17 cellular contexts compared by ENCODE assay signal in the genomic region with DNA sequence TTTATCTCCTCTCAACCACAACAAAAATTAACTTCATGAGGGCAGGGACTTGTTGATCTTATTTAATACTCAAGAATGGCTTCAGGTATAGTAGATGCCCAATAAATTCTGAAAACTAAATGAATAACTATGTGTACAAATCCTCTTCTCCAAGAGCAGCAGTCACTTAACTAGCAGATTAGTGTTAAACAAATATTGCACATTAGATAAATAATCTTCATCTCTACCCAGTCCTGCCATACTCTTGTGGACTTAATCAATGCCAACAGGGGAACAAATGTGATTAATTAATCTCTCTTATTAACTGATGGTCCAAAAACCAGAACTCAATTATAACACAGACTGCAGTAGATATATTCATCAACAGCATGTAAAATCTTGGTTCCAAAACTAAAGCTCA. TPM values are rescaled to one million over a fixed set of nuclear protein-coding genes. Genes with fewer than 3 reads are reported as not detected.
DNase-seq lines count a peak whose midpoint lies in the region; ATAC-seq and TF ChIP-seq lines count a peak whose summit lies in the region.
"Had no signal": no experiment of that assay in that cellular context is flagged by ENCODE, and none has a peak within 500 bp of the region (broad histone marks: within the 10 kb centered on the region; RNA-seq: fewer than 3 reads in every experiment).

No MANE protein-coding gene starts in this region.

- H3K27ac ChIP-seq in upper lobe of right lung, result peak overlapping the region; percentile 32

- H3K27me3 ChIP-seq in upper lobe of right lung, result no peaks in the 10 kb centered on the region
- H3K27me3 ChIP-seq: Peyer's patch had no signal

- peaks cover 23% of the 10 kb centered on the region for H3K4me1 ChIP-seq in upper lobe of right lung
- H3K4me1 ChIP-seq: Caco-2, Peyer's patch had no signal

- no peaks in the 10 kb centered on the region for H3K27me3 Mint-ChIP-seq in activated CD4-positive, alpha-beta T cell treated with anti-CD3 and anti-CD28 coated beads, Interleukin-2, amount 10 ng/mL, durations not matched to agents 24 days and 14 days
- H3K27me3 Mint-ChIP-seq in activated CD4-positive, alpha-beta T cell treated with anti-CD3 and anti-CD28 coated beads for 36 hours, result peaks cover 11% of the 10 kb centered on the region
- peaks cover 0 to 7% of the 10 kb centered on the region in 2 donors for H3K27me3 Mint-ChIP-seq in natural killer cell treated with Interleukin-12 subunit alpha and Interleukin-12 subunit beta and Interleukin-15 and Interleukin-18, amount 100 ng/mL, for 72 hours
- peaks cover 5 to 26% of the 10 kb centered on the region in 2 donors for H3K27me3 Mint-ChIP-seq in natural killer cell (ENCODE audit: low read depth in 2 of 2)
- no peaks in the 10 kb centered on the region for H3K27me3 Mint-ChIP-seq in central memory CD8-positive, alpha-beta T cell

- peak; percentile 8 for DNase-seq in activated CD4-positive, alpha-beta T cell treated with anti-CD3 and anti-CD28 coated beads, Interleukin-2, amount 10 ng/mL, durations not matched to agents 24 days and 14 days
- no peak for DNase-seq in activated CD4-positive, alpha-beta T cell treated with anti-CD3 and anti-CD28 coated beads for 36 hours
- no peak for DNase-seq in natural killer cell treated with Interleukin-12 subunit alpha and Interleukin-12 subunit beta and Interleukin-15 and Interleukin-18, amount 100 ng/mL, for 72 hours (ENCODE audit: low spot score)
- DNase-seq in natural killer cell (no peak), upper lobe of right lung (no peak), NCI-H2107 treated with DMSO at 0.1 percent for 48 hours (lab: John Stamatoyannopoulos, UW; ENCODE audit: unreplicated experiment) (no peak)
- no peak for DNase-seq in central memory CD8-positive, alpha-beta T cell (ENCODE audit: low spot score in 2 of 2)
- DNase-seq in stimulated activated naive CD4-positive, alpha-beta T cell treated with Interleukin-2 at 50 U/mL for 16 hours (lab: John Stamatoyannopoulos, UW), result no peak
- DNase-seq: Caco-2, GDM1, NCI-H1105, NCI-H2081, NCI-H446 treated with DMSO at 0.1 percent for 48 hours, Peyer's patch had no signal

- H3K36me3 Mint-ChIP-seq in activated CD4-positive, alpha-beta T cell treated with anti-CD3 and anti-CD28 coated beads, Interleukin-2, amount 10 ng/mL, durations not matched to agents 24 days and 14 days (ENCODE audit: low read depth), result peaks cover 3% of the 10 kb centered on the region
- no peaks in the 10 kb centered on the region for H3K36me3 Mint-ChIP-seq in activated CD4-positive, alpha-beta T cell treated with anti-CD3 and anti-CD28 coated beads for 36 hours (ENCODE audit: low read depth)
- no peaks in the 10 kb centered on the region for H3K36me3 Mint-ChIP-seq in natural killer cell treated with Interleukin-12 subunit alpha and Interleukin-12 subunit beta and Interleukin-15 and Interleukin-18, amount 100 ng/mL, for 72 hours
- H3K36me3 Mint-ChIP-seq in natural killer cell, result no peaks in the 10 kb centered on the region
- H3K36me3 Mint-ChIP-seq in central memory CD8-positive, alpha-beta T cell (ENCODE audit: insufficient read depth), result no peaks in the 10 kb centered on the region

- no peak overlapping the region for H3K4me3 ChIP-seq in upper lobe of right lung
- H3K4me3 ChIP-seq: GM23338, Peyer's patch had no signal

- peaks cover 54% of the 10 kb centered on the region for H3K4me1 Mint-ChIP-seq in activated CD4-positive, alpha-beta T cell treated with anti-CD3 and anti-CD28 coated beads, Interleukin-2, amount 10 ng/mL, durations not matched to agents 24 days and 14 days
- H3K4me1 Mint-ChIP-seq in activated CD4-positive, alpha-beta T cell treated with anti-CD3 and anti-CD28 coated beads for 36 hours, result peaks cover 34% of the 10 kb centered on the region
- H3K4me1 Mint-ChIP-seq in natural killer cell treated with Interleukin-12 subunit alpha and Interleukin-12 subunit beta and Interleukin-15 and Interleukin-18, amount 100 ng/mL, for 72 hours (ENCODE audit: low read depth in 2 of 2), result peaks cover 48 to 67% of the 10 kb centered on the region in 2 donors
- H3K4me1 Mint-ChIP-seq in natural killer cell, result peaks cover 34 to 43% of the 10 kb centered on the region in 2 donors
- H3K4me1 Mint-ChIP-seq in central memory CD8-positive, alpha-beta T cell, result peaks cover 45% of the 10 kb centered on the region

- peak overlapping the region; percentile 62 for H3K4me3 Mint-ChIP-seq in activated CD4-positive, alpha-beta T cell treated with anti-CD3 and anti-CD28 coated beads, Interleukin-2, amount 10 ng/mL, durations not matched to agents 24 days and 14 days
- H3K4me3 Mint-ChIP-seq in activated CD4-positive, alpha-beta T cell treated with anti-CD3 and anti-CD28 coated beads for 36 hours, result no peak overlapping the region
- H3K4me3 Mint-ChIP-seq in natural killer cell treated with Interleukin-12 subunit alpha and Interleukin-12 subunit beta and Interleukin-15 and Interleukin-18, amount 100 ng/mL, for 72 hours, result peak overlapping the region; percentile 62
- no peak overlapping the region for H3K4me3 Mint-ChIP-seq in natural killer cell
- H3K4me3 Mint-ChIP-seq in central memory CD8-positive, alpha-beta T cell, result no peak overlapping the region
- H3K4me3 Mint-ChIP-seq: B cell, GM23338 had no signal

- intact Hi-C loops in activated CD4-positive, alpha-beta T cell treated with anti-CD3 and anti-CD28 coated beads, Interleukin-2, amount 10 ng/mL, durations not matched to agents 24 days and 14 days (cut with micrococcal nuclease), result loop anchor here (10.0 kb wide), 2 partner anchors 232 to 312 kb away; no protein-coding TSS in a partner anchor
- intact Hi-C loops in activated CD4-positive, alpha-beta T cell treated with anti-CD3 and anti-CD28 coated beads for 36 hours (cut with DNase I, micrococcal nuclease), result loop anchor here in 1 of 2 experiments (5.0 kb wide), 1 partner anchor 45 kb away; no protein-coding TSS in a partner anchor
- intact Hi-C loops in natural killer cell (cut with micrococcal nuclease), result no loop called here
- intact Hi-C loops in upper lobe of right lung (cut with DNase I), result no loop called here

- CTCF ChIA-PET in activated CD4-positive, alpha-beta T cell treated with anti-CD3 and anti-CD28 coated beads for 36 hours (lab: Charles Lee), result interaction anchor here (1.0 kb wide), 1 partner anchor 9 kb away, joined by 3 read pairs; no protein-coding TSS in a partner anchor

- POLR2A ChIA-PET in activated CD4-positive, alpha-beta T cell treated with anti-CD3 and anti-CD28 coated beads for 36 hours (lab: Charles Lee), result no interaction called here

- H3K9me3 Mint-ChIP-seq in activated CD4-positive, alpha-beta T cell treated with anti-CD3 and anti-CD28 coated beads, Interleukin-2, amount 10 ng/mL, durations not matched to agents 24 days and 14 days, result peaks cover 5% of the 10 kb centered on the region
- no peaks in the 10 kb centered on the region for H3K9me3 Mint-ChIP-seq in activated CD4-positive, alpha-beta T cell treated with anti-CD3 and anti-CD28 coated beads for 36 hours (ENCODE audit: low read depth)
- H3K9me3 Mint-ChIP-seq in natural killer cell treated with Interleukin-12 subunit alpha and Interleukin-12 subunit beta and Interleukin-15 and Interleukin-18, amount 100 ng/mL, for 72 hours, result peaks cover 4% of the 10 kb centered on the region
- H3K9me3 Mint-ChIP-seq in natural killer cell, result no peaks in the 10 kb centered on the region
- no peaks in the 10 kb centered on the region for H3K9me3 Mint-ChIP-seq in central memory CD8-positive, alpha-beta T cell
- H3K9me3 Mint-ChIP-seq: GM23338 had no signal

- no peak for ATAC-seq in activated CD4-positive, alpha-beta T cell treated with anti-CD3 and anti-CD28 coated beads for 36 hours
- ATAC-seq in natural killer cell treated with Interleukin-12 subunit alpha and Interleukin-12 subunit beta and Interleukin-15 and Interleukin-18, amount 100 ng/mL, for 72 hours, result no peak
- ATAC-seq in natural killer cell (no peak), upper lobe of right lung (no peak)
- no peak for ATAC-seq in central memory CD8-positive, alpha-beta T cell (replicated peaks; ENCODE audit: extremely low read depth, poor library complexity, severe bottlenecking)
- ATAC-seq: GM23338, HCT116 had no signal

- H3K27ac Mint-ChIP-seq in activated CD4-positive, alpha-beta T cell treated with anti-CD3 and anti-CD28 coated beads, Interleukin-2, amount 10 ng/mL, durations not matched to agents 24 days and 14 days, result no peak overlapping the region
- H3K27ac Mint-ChIP-seq in activated CD4-positive, alpha-beta T cell treated with anti-CD3 and anti-CD28 coated beads for 36 hours, result no peak overlapping the region
- peak overlapping the region; percentile 80 to 92 for H3K27ac Mint-ChIP-seq in natural killer cell treated with Interleukin-12 subunit alpha and Interleukin-12 subunit beta and Interleukin-15 and Interleukin-18, amount 100 ng/mL, for 72 hours
- no peak overlapping the region for H3K27ac Mint-ChIP-seq in natural killer cell
- peak overlapping the region; percentile 58 for H3K27ac Mint-ChIP-seq in central memory CD8-positive, alpha-beta T cell (ENCODE audit: low read depth)
- H3K27ac Mint-ChIP-seq: B cell, GM23338 had no signal

- H3K36me3 ChIP-seq in upper lobe of right lung, result no peaks in the 10 kb centered on the region
- H3K36me3 ChIP-seq: Peyer's patch had no signal

- TF ChIP-seq CTCF in natural killer cell (IDR thresholded peaks at IDR 0.05), result no peak
- no peak for TF ChIP-seq CTCF in upper lobe of right lung (IDR thresholded peaks at IDR 0.05)

- H3K9me3 ChIP-seq in upper lobe of right lung, result no peaks in the 10 kb centered on the region
- H3K9me3 ChIP-seq: Caco-2, Peyer's patch had no signal

RNA-seq across cellular contexts. Expression of gene ITGA1, which starts 15.0 kb away (rescaled TPM):
- total RNA-seq in activated CD4-positive, alpha-beta T cell treated with anti-CD3 and anti-CD28 coated beads, Interleukin-2, amount 10 ng/mL, durations not matched to agents 24 days and 14 days, result 1.6 and 2.2 TPM in 2 replicates
- 1 to 10 TPM; 1.9 to 3.9 TPM for total RNA-seq in activated CD4-positive, alpha-beta T cell treated with anti-CD3 and anti-CD28 coated beads for 36 hours
- total RNA-seq in natural killer cell treated with Interleukin-12 subunit alpha and Interleukin-12 subunit beta and Interleukin-15 and Interleukin-18, amount 100 ng/mL, for 72 hours, result 100 to 1,000 TPM; 129 to 136 TPM
- under 1 TPM; 0.45 to 0.82 (median 0.47) TPM for total RNA-seq in natural killer cell
- 94.8 TPM for total RNA-seq in upper lobe of right lung

RNA-seq across cellular contexts. Expression of gene PELO, which starts 15.0 kb away (rescaled TPM):
- 20.0 and 21.2 TPM in 2 replicates for total RNA-seq in activated CD4-positive, alpha-beta T cell treated with anti-CD3 and anti-CD28 coated beads, Interleukin-2, amount 10 ng/mL, durations not matched to agents 24 days and 14 days
- total RNA-seq in activated CD4-positive, alpha-beta T cell treated with anti-CD3 and anti-CD28 coated beads for 36 hours, result 10 to 100 TPM; 12.8 to 17.3 TPM
- total RNA-seq in natural killer cell treated with Interleukin-12 subunit alpha and Interleukin-12 subunit beta and Interleukin-15 and Interleukin-18, amount 100 ng/mL, for 72 hours, result 100 to 1,000 TPM in 1 of 2 donors, 10 to 100 TPM in 1; 71.4 to 122 TPM
- 1 to 10 TPM; 2.6 to 3.9 (median 3.7) TPM for total RNA-seq in natural killer cell
- 41.3 TPM for total RNA-seq in upper lobe of right lung

Comparison
In these comparisons a context has a peak if more than half of its experiments do, and no peak if none do; other contexts are left out.
1. H3K27ac Mint-ChIP-seq: peak in natural killer cell treated with Interleukin-12 subunit alpha and Interleukin-12 subunit beta and Interleukin-15 and Interleukin-18, amount 100 ng/mL, for 72 hours (2 of 2) and central memory CD8-positive, alpha-beta T cell (single experiment); none in activated CD4-positive, alpha-beta T cell treated with anti-CD3 and anti-CD28 coated beads, Interleukin-2, amount 10 ng/mL, durations not matched to agents 24 days and 14 days (single experiment), activated CD4-positive, alpha-beta T cell treated with anti-CD3 and anti-CD28 coated beads for 36 hours (single experiment) and natural killer cell (0 of 2).
2. H3K4me3 Mint-ChIP-seq: peak in activated CD4-positive, alpha-beta T cell treated with anti-CD3 and anti-CD28 coated beads, Interleukin-2, amount 10 ng/mL, durations not matched to agents 24 days and 14 days (single experiment) and natural killer cell treated with Interleukin-12 subunit alpha and Interleukin-12 subunit beta and Interleukin-15 and Interleukin-18, amount 100 ng/mL, for 72 hours (single experiment); none in activated CD4-positive, alpha-beta T cell treated with anti-CD3 and anti-CD28 coated beads for 36 hours (single experiment), natural killer cell (single experiment) and central memory CD8-positive, alpha-beta T cell (single experiment).
3. RNA of gene ITGA1, which starts 15.0 kb away (total RNA-seq): 129 to 136 TPM in natural killer cell treated with Interleukin-12 subunit alpha and Interleukin-12 subunit beta and Interleukin-15 and Interleukin-18, amount 100 ng/mL, for 72 hours and 94.8 TPM in upper lobe of right lung (single experiment); 1.9 to 3.9 TPM in activated CD4-positive, alpha-beta T cell treated with anti-CD3 and anti-CD28 coated beads for 36 hours, 1.6 to 2.2 TPM in activated CD4-positive, alpha-beta T cell treated with anti-CD3 and anti-CD28 coated beads, Interleukin-2, amount 10 ng/mL, durations not matched to agents 24 days and 14 days and 0.45 to 0.82 TPM in natural killer cell; every median in the first group is over 10 times any median in the second.